8 cellular contexts compared by ENCODE assay signal in genomic region chr7:47580175-47580701, GRCh38. TPM values are rescaled to one million over a fixed set of nuclear protein-coding genes. Genes with fewer than 3 reads are reported as not detected.
DNase-seq lines count a peak whose midpoint lies in the region; TF ChIP-seq lines count a peak whose summit lies in the region.

No MANE protein-coding gene starts in this region.

- H3K36me3 ChIP-seq in Karpas-422 (ENCODE audit: insufficient read depth, low read length): peaks cover 23% of the 10 kb centered on the region

- H3K27me3 ChIP-seq in Karpas-422 (ENCODE audit: low read length): no peaks in the 10 kb centered on the region
- peaks cover 0 to 42% (median 13%) of the 10 kb centered on the region in 45 donors for H3K27me3 ChIP-seq in dorsolateral prefrontal cortex

- H3K9ac ChIP-seq in Karpas-422 (ENCODE audit: low read length): peak overlapping the region; percentile 89

- H3K27ac ChIP-seq in Karpas-422 (ENCODE audit: low read length) (peak overlapping the region; percentile 88), dorsolateral prefrontal cortex (peak overlapping the region in 1 of 59 donors; percentile 1)

- TF ChIP-seq CTCF in AG04449 (IDR thresholded peaks at IDR 0.05; ENCODE audit: insufficient read depth, low read length, missing control alignments) (no peak), dorsolateral prefrontal cortex (IDR thresholded peaks at IDR 0.05 in 54 of 56, conservative IDR thresholded peaks at IDR 0.05 in 2 of 56; ENCODE audit: low read depth in 1 of 56, partially characterized antibody in 56 of 56) (no peak)

- CTCF ChIA-PET in AG04449 (lab: Yijun Ruan, JAX): interaction anchor here (1.5 kb wide), 1 partner anchor 530 kb away, joined by 3 read pairs; no protein-coding TSS in a partner anchor

- peaks cover 62% of the 10 kb centered on the region for H3K79me2 ChIP-seq in Karpas-422 (ENCODE audit: low read length)

- intact Hi-C loops in dorsolateral prefrontal cortex (cut with DNase I): no loop called here

- POLR2A ChIA-PET in AG04449 (lab: Yijun Ruan, JAX): no interaction called here

- no peaks in the 10 kb centered on the region for H4K20me1 ChIP-seq in Karpas-422 (ENCODE audit: insufficient read depth, low read depth, low read length)

- peak overlapping the region; percentile 75 for H3K4me2 ChIP-seq in Karpas-422 (ENCODE audit: low read depth, low read length, poor library complexity, severe bottlenecking)

- H3K9me3 ChIP-seq in Karpas-422 (ENCODE audit: low read length): no peaks in the 10 kb centered on the region

- peaks cover 65% of the 10 kb centered on the region for H3K4me1 ChIP-seq in Karpas-422 (ENCODE audit: low read length)

- H3K9me2 ChIP-seq in Karpas-422 (replicated peaks; ENCODE audit: insufficient read depth, low read length): no peaks in the 10 kb centered on the region

- no peak overlapping the region for H2AFZ ChIP-seq in Karpas-422 (ENCODE audit: low read length)

- H3K4me3 ChIP-seq in AG04449 (ENCODE audit: low read depth, low read length) (peak overlapping the region; percentile 82), Karpas-422 (ENCODE audit: low read length) (peak overlapping the region; percentile 87), dorsolateral prefrontal cortex (peak overlapping the region in 33 of 59 donors; percentile 48 to 75 (median 63))

- DNase-seq in AG04449 (ENCODE audit: low read depth, low spot score) (no peak), Karpas-422 (peak; percentile 67), dorsolateral prefrontal cortex (no peak), myocyte (ENCODE audit: low read depth) (peak; percentile 30), OCI-M2 (lab: John Stamatoyannopoulos, UW; ENCODE audit: unreplicated experiment) (no peak), dedifferentiated amniotic fluid mesenchymal stem cell (ENCODE audit: extremely low spot score) (no peak)
- DNase-seq in activated naive CD4-positive, alpha-beta T cell (lab: John Stamatoyannopoulos, UW): no peak
- DNase-seq in activated CD4-positive, alpha-beta T cell treated with anti-CD3 and anti-CD28 coated beads, Interleukin-2, amount 50 U/mL, for 4 hours: no peak

RNA-seq across cellular contexts. Expression of gene TNS3, which starts 1.7 kb away (rescaled TPM):
- total RNA-seq in Karpas-422 (2014; rRNA removed; shearing (Covaris generic); ENCODE audit: low replicate concordance): 56.6 and 60.5 TPM in 2 replicates
- total RNA-seq in dorsolateral prefrontal cortex (100 to 1,000 TPM in 5 of 120 experiments, 10 to 100 TPM in 115; 16.5 to 145 (median 47.8) TPM), myocyte (241 and 322 TPM in 2 replicates)
- 267 TPM for polyA plus RNA-seq in myocyte (2012)

Comparison
In these comparisons a context has a peak if more than half of its experiments do, and no peak if none do; other contexts are left out.
1. DNase-seq: peak in Karpas-422 (single experiment) and myocyte (single experiment); none in AG04449 (single experiment), dorsolateral prefrontal cortex (0 of 10), OCI-M2 (single experiment), dedifferentiated amniotic fluid mesenchymal stem cell (single experiment), activated naive CD4-positive, alpha-beta T cell (0 of 4) and activated CD4-positive, alpha-beta T cell treated with anti-CD3 and anti-CD28 coated beads, Interleukin-2, amount 50 U/mL, for 4 hours (0 of 2).
2. Peak in every context shown above with its lines, with median percentiles within 50 percentile points of each other: H3K4me3 ChIP-seq.